13 cellular contexts compared by ENCODE assay signal in the genomic region with DNA sequence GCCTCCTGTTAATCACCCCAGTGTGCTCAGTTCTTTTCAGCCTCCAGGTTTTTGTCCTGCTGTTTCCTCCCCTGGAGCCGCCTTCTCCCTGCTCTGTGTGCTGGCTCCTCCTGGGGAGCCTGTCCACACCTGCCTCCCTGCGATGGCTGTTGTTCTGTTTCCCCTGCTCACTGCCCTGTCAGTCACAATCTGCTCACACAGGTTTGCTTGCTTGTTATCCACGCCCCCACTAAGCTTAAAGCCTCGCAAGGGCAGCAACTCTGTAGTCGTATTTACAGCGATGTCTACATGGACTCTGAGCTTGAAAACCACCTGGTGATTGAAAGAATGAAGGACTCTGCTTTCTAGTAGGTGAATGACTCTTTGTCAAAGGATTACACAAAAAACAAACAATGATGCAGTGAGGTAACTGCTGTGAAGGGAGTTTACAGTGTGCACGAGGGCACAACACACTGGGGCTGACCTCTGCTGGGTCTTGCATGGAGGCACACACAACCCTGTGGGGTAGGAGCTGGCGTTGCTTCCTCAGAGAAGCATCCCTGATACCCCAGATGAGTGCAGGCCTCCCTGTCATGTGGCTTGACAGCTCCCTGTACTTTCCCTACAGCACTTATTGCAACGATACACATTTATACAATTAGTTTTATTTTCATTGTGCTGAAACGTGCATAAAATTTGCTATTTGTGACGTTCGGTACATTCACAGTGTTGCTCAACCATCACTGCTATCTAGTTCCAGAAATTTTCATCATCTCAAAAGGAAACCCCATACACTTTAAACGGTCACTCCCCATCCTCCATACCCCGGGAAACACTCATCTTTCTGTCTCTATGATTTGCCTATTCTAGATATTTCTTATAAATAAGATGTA. TPM values are rescaled to one million over a fixed set of nuclear protein-coding genes. Genes with fewer than 3 reads are reported as not detected.
DNase-seq lines count a peak whose midpoint lies in the region; ATAC-seq and TF ChIP-seq lines count a peak whose summit lies in the region.
"Had no signal": no experiment of that assay in that cellular context is flagged by ENCODE, and none has a peak within 500 bp of the region (broad histone marks: within the 10 kb centered on the region; RNA-seq: fewer than 3 reads in every experiment).

No MANE protein-coding gene starts in this region.

- H3K4me1 ChIP-seq in mammary epithelial cell (ENCODE audit: insufficient read depth, low read length), result peaks cover 46% of the 10 kb centered on the region
- H3K4me1 ChIP-seq in prostate gland (replicated peaks), result no peaks in the 10 kb centered on the region
- H3K4me1 ChIP-seq in psoas muscle, result no peaks in the 10 kb centered on the region

- H3K27ac Mint-ChIP-seq in activated CD4-positive, alpha-beta T cell treated with anti-CD3 and anti-CD28 coated beads for 36 hours, result peak overlapping the region; percentile 61

- intact Hi-C loops in activated CD4-positive, alpha-beta T cell treated with anti-CD3 and anti-CD28 coated beads for 36 hours (cut with DNase I, micrococcal nuclease), result no loop called here
- intact Hi-C loops in mammary epithelial cell (cut with micrococcal nuclease) (no loop called here), prostate gland (cut with DNase I) (no loop called here), psoas muscle (cut with DNase I) (no loop called here)

- H3K27me3 ChIP-seq in mammary epithelial cell (ENCODE audit: insufficient read depth, low read length), result no peaks in the 10 kb centered on the region
- no peaks in the 10 kb centered on the region for H3K27me3 ChIP-seq in prostate gland (replicated peaks; ENCODE audit: insufficient read depth)
- peaks cover 0 to 8% (median 4%) of the 10 kb centered on the region in 3 donors for H3K27me3 ChIP-seq in psoas muscle (ENCODE audit: insufficient read depth in 3 of 3, low read length in 2 of 3)

- peak overlapping the region; percentile 25 for H3K9ac ChIP-seq in mammary epithelial cell (ENCODE audit: insufficient read depth, low read length)

- H3K27me3 Mint-ChIP-seq in activated CD4-positive, alpha-beta T cell treated with anti-CD3 and anti-CD28 coated beads for 36 hours, result peaks cover 2% of the 10 kb centered on the region

- H3K36me3 Mint-ChIP-seq in activated CD4-positive, alpha-beta T cell treated with anti-CD3 and anti-CD28 coated beads for 36 hours (ENCODE audit: low read depth), result peaks cover 26% of the 10 kb centered on the region

- POLR2A ChIA-PET in activated CD4-positive, alpha-beta T cell treated with anti-CD3 and anti-CD28 coated beads for 36 hours (lab: Charles Lee), result interaction anchor here (0.9 to 1.2 kb wide), 3 partner anchors 24 to 208 kb away, joined by 3 to 8 read pairs (median 3); a partner anchor contains a TSS

- H2AFZ ChIP-seq in mammary epithelial cell (ENCODE audit: low read depth, low read length), result peak overlapping the region; percentile 51

- BruUV-seq in mammary epithelial cell (replicated peaks; lab: Mats Ljungman, UMichigan), result no TSS peak

- H3K4me3 Mint-ChIP-seq in activated CD4-positive, alpha-beta T cell treated with anti-CD3 and anti-CD28 coated beads for 36 hours, result no peak overlapping the region

- H3K36me3 ChIP-seq in mammary epithelial cell (ENCODE audit: insufficient read depth, low read length) (no peaks in the 10 kb centered on the region), prostate gland (no peaks in the 10 kb centered on the region), psoas muscle (ENCODE audit: insufficient read depth in 1 of 2, low read depth in 1 of 2) (no peaks in the 10 kb centered on the region)
- H3K36me3 ChIP-seq: thoracic aorta had no signal

- TF ChIP-seq CTCF in mammary epithelial cell (conservative IDR thresholded peaks at IDR 0.05 in 1 of 2, IDR thresholded peaks at IDR 0.05 in 1 of 2; ENCODE audit: extremely low read depth in 1 of 2, insufficient read depth in 1 of 2, low read depth in 1 of 2, low read length in 2 of 2), result no peak
- TF ChIP-seq CTCF in prostate gland (IDR thresholded peaks at IDR 0.05), result no peak
- TF ChIP-seq CTCF in psoas muscle (IDR thresholded peaks at IDR 0.05), result no peak

- in situ Hi-C loops in mammary epithelial cell (cut with MboI; ENCODE audit: low sequenced_read_pairs in 2 of 2), result no loop called here

- DNase-seq in activated CD4-positive, alpha-beta T cell treated with anti-CD3 and anti-CD28 coated beads for 36 hours, result no peak
- no peak for DNase-seq in activated CD4-positive, alpha-beta T cell treated with anti-CD3 and anti-CD28 coated beads, Interleukin-2, amount 50 U/mL, for 48 hours
- DNase-seq in NCI-H2171 (lab: John Stamatoyannopoulos, UW) (peak; percentile 61), mammary epithelial cell (peak; percentile 86), prostate gland (ENCODE audit: low spot score) (peak; percentile 16), GM19238 (ENCODE audit: insufficient read length, low spot score) (no peak), psoas muscle (no peak)
- DNase-seq in stimulated activated CD4-positive, alpha-beta T cell treated with anti-CD3 and anti-CD28 coated beads, Interleukin-4, amount 100 ng/mL, for 1 hour, result no peak
- DNase-seq: effector CD8-positive, alpha-beta T cell; occipital lobe had no signal

- WGBS in mammary epithelial cell (ENCODE audit: low coverage, missing lambda C conversion rate), result 83% methylated on average over 14 of the region's 14 CpGs
- 61% methylated on average over 14 of the region's 14 CpGs for WGBS in prostate gland
- WGBS in psoas muscle, 3 donors, result 69 to 75% (median 70%) methylated on average over 14 of the region's 14 CpGs

- TF ChIP-seq POLR2A in prostate gland (IDR thresholded peaks at IDR 0.05), result no peak

- no peaks in the 10 kb centered on the region for H4K20me1 ChIP-seq in mammary epithelial cell (ENCODE audit: insufficient read depth, low read length)

- peaks cover 52% of the 10 kb centered on the region for H3K4me1 Mint-ChIP-seq in activated CD4-positive, alpha-beta T cell treated with anti-CD3 and anti-CD28 coated beads for 36 hours

- H3K4me3 ChIP-seq in mammary epithelial cell (replicated peaks in 1 of 3; ENCODE audit: insufficient read depth in 1 of 3, low read depth in 2 of 3, low read length in 3 of 3) (no peak overlapping the region), prostate gland (no peak overlapping the region), psoas muscle (no peak overlapping the region)
- H3K4me3 ChIP-seq: K562, thoracic aorta had no signal

- no peaks in the 10 kb centered on the region for H3K79me2 ChIP-seq in mammary epithelial cell (ENCODE audit: insufficient read depth, low read length)

- CTCF ChIA-PET in activated CD4-positive, alpha-beta T cell treated with anti-CD3 and anti-CD28 coated beads for 36 hours (lab: Charles Lee), result interaction anchor here (1.0 to 1.3 kb wide), 5 partner anchors 12 to 40 kb away, joined by 3 to 4 read pairs (median 3); a partner anchor contains a TSS
- CTCF ChIA-PET in mammary epithelial cell (lab: Charles Lee; ENCODE audit: low non-redundant PET), result no interaction called here

- H3K27ac ChIP-seq in mammary epithelial cell (ENCODE audit: insufficient read depth, low read depth, low read length) (peak overlapping the region; percentile 29), prostate gland (no peak overlapping the region), psoas muscle (no peak overlapping the region)
- H3K27ac ChIP-seq: thoracic aorta had no signal

- peaks cover 1% of the 10 kb centered on the region for H3K9me3 Mint-ChIP-seq in activated CD4-positive, alpha-beta T cell treated with anti-CD3 and anti-CD28 coated beads for 36 hours (ENCODE audit: low read depth)

- dilution Hi-C loops in mammary epithelial cell (cut with HindIII; ENCODE audit: low sequenced_read_pairs), result loop anchor here (5.0 kb wide), 1 partner anchor 54 kb away; no protein-coding TSS in a partner anchor

- no peak for ATAC-seq in activated CD4-positive, alpha-beta T cell treated with anti-CD3 and anti-CD28 coated beads for 36 hours
- ATAC-seq in psoas muscle, result no peak
- ATAC-seq: activated naive CD4-positive, alpha-beta T cell treated with anti-CD3 and anti-CD28 coated beads, Interleukin-2, amount 50 U/mL, for 72 hours; K562 had no signal

- H3K9me3 ChIP-seq in mammary epithelial cell (replicated peaks; ENCODE audit: insufficient read depth, low read length), result no peaks in the 10 kb centered on the region
- H3K9me3 ChIP-seq in prostate gland, result no peaks in the 10 kb centered on the region
- no peaks in the 10 kb centered on the region for H3K9me3 ChIP-seq in psoas muscle
- H3K9me3 ChIP-seq: thoracic aorta had no signal

- H3K4me2 ChIP-seq in mammary epithelial cell (ENCODE audit: insufficient read depth, low read depth, low read length), result no peak overlapping the region

RNA-seq across cellular contexts. Expression of a gene that starts 39.7 kb away (rescaled TPM):
- under 1 TPM; 0.69 to 0.75 TPM for total RNA-seq in activated CD4-positive, alpha-beta T cell treated with anti-CD3 and anti-CD28 coated beads for 36 hours
- not detected for total RNA-seq in mammary epithelial cell
- not detected for polyA plus RNA-seq in mammary epithelial cell
- polyA minus RNA-seq in mammary epithelial cell, result not detected
- total RNA-seq in prostate gland, result not detected
- total RNA-seq in psoas muscle, result not detected
- polyA plus RNA-seq in psoas muscle, result not detected
- total RNA-seq: activated naive CD4-positive, alpha-beta T cell treated with anti-CD3 and anti-CD28 coated beads, Interleukin-2, amount 50 U/mL, for 72 hours; K562; occipital lobe; thoracic aorta had no signal
- polyA plus RNA-seq: K562 had no signal

Comparison
In these comparisons a context has a peak if more than half of its experiments do, and no peak if none do; other contexts are left out.
1. DNase-seq: peak in NCI-H2171 (single experiment), mammary epithelial cell (single experiment) and prostate gland (single experiment); none in activated CD4-positive, alpha-beta T cell treated with anti-CD3 and anti-CD28 coated beads for 36 hours (single experiment), activated CD4-positive, alpha-beta T cell treated with anti-CD3 and anti-CD28 coated beads, Interleukin-2, amount 50 U/mL, for 48 hours (0 of 2), stimulated activated CD4-positive, alpha-beta T cell treated with anti-CD3 and anti-CD28 coated beads, Interleukin-4, amount 100 ng/mL, for 1 hour (single experiment), GM19238 (single experiment) and psoas muscle (0 of 2).